Comparison of ENCODE assay signal across 8 cellular contexts in genomic region chr9:136095028-136095494, GRCh38. TPM values are rescaled to one million over a fixed set of nuclear protein-coding genes. Genes with fewer than 3 reads are reported as not detected.
DNase-seq lines count a peak whose midpoint lies in the region; ATAC-seq and TF ChIP-seq lines count a peak whose summit lies in the region.

TSS of gene NACC2 (minus strand) at chr9:136095289. CDS start at chr9:136050521, 44,768 bp downstream.

- no peaks in the 10 kb centered on the region for H3K9me3 Mint-ChIP-seq in activated naive CD4-positive, alpha-beta T cell treated with anti-CD3 and anti-CD28 coated beads, Interleukin-2, amount 50 U/mL, for 24 hours

- no peaks in the 10 kb centered on the region for H3K36me3 Mint-ChIP-seq in activated naive CD4-positive, alpha-beta T cell treated with anti-CD3 and anti-CD28 coated beads, Interleukin-2, amount 50 U/mL, for 24 hours

- no peaks in the 10 kb centered on the region for H3K27me3 Mint-ChIP-seq in activated naive CD4-positive, alpha-beta T cell treated with anti-CD3 and anti-CD28 coated beads, Interleukin-2, amount 50 U/mL, for 24 hours

- ATAC-seq in omental fat pad (ENCODE audit: low FRiP score) (peak; percentile 41), HG03520 (IDR thresholded peaks at IDR 0.05; ENCODE audit: unreplicated experiment) (no peak)

- TF ChIP-seq CTCF in omental fat pad (IDR thresholded peaks at IDR 0.05) = no peak

- H3K4me1 Mint-ChIP-seq in activated naive CD4-positive, alpha-beta T cell treated with anti-CD3 and anti-CD28 coated beads, Interleukin-2, amount 50 U/mL, for 24 hours = peaks cover 15% of the 10 kb centered on the region

- no peak within 1 kb of the TSS for H3K27ac Mint-ChIP-seq in activated naive CD4-positive, alpha-beta T cell treated with anti-CD3 and anti-CD28 coated beads, Interleukin-2, amount 50 U/mL, for 24 hours

- DNase-seq in Daoy (ENCODE audit: low read depth) (peak; percentile 86), MV-4-11 (lab: John Stamatoyannopoulos, UW) (peak; percentile 31), glomerular visceral epithelial cell (ENCODE audit: extremely low spot score) (peak; percentile 69), omental fat pad (ENCODE audit: low spot score) (no peak), NCI-H82 treated with DMSO at 0.1 percent for 48 hours (lab: John Stamatoyannopoulos, UW; ENCODE audit: unreplicated experiment) (no peak), middle frontal gyrus (ENCODE audit: extremely low spot score, low spot score) (no peak)

- H3K4me3 Mint-ChIP-seq in activated naive CD4-positive, alpha-beta T cell treated with anti-CD3 and anti-CD28 coated beads, Interleukin-2, amount 50 U/mL, for 24 hours = peak within 1 kb of the TSS; percentile 71

RNA-seq across cellular contexts. Expression of gene NACC2, which starts in this region (rescaled TPM):
- 10.9 and 11.5 TPM in 2 replicates for total RNA-seq in Daoy (2014; rRNA removed; shearing (Covaris generic))
- total RNA-seq in omental fat pad = 10 to 100 TPM; 22.9 to 37.6 (median 24.8) TPM

Comparison
In these comparisons a context has a peak if more than half of its experiments do, and no peak if none do; other contexts are left out.
1. DNase-seq: peak in Daoy (single experiment), MV-4-11 (single experiment) and glomerular visceral epithelial cell (single experiment); none in omental fat pad (single experiment), NCI-H82 treated with DMSO at 0.1 percent for 48 hours (single experiment) and middle frontal gyrus (single experiment).